Comparison of ENCODE assay signal across 11 cellular contexts in genomic region chr9:87336407-87336806, GRCh38.
DNase-seq lines count a peak whose midpoint lies in the region; ATAC-seq and TF ChIP-seq lines count a peak whose summit lies in the region.
"Had no signal": no experiment of that assay in that cellular context is flagged by ENCODE, and none has a peak within 500 bp of the region (broad histone marks: within the 10 kb centered on the region; RNA-seq: fewer than 3 reads in every experiment).

No MANE protein-coding gene starts in this region.

- ATAC-seq in right lobe of liver (peak; percentile 45 to 59 (median 50)), GM18873 (IDR thresholded peaks at IDR 0.05; ENCODE audit: low FRiP score, unreplicated experiment) (no peak)

- no peaks in the 10 kb centered on the region for H3K9me3 ChIP-seq in right lobe of liver
- H3K9me3 ChIP-seq: colonic mucosa had no signal

- H3K27me3 Mint-ChIP-seq in progenitor cell of endocrine pancreas = peaks cover 9% of the 10 kb centered on the region

- TF ChIP-seq POLR2A in right lobe of liver (IDR thresholded peaks at IDR 0.05) = no peak

- H3K4me1 ChIP-seq in right lobe of liver = peaks cover 0 to 4% (median 2%) of the 10 kb centered on the region in 4 donors
- H3K4me1 ChIP-seq: colonic mucosa had no signal

- POLR2A ChIA-PET in GM10248 (lab: Yijun Ruan, JAX) = no interaction called here

- peak overlapping the region in 1 of 3 donors; percentile 53 for H3K4me3 ChIP-seq in right lobe of liver
- H3K4me3 ChIP-seq: colonic mucosa had no signal

- H3K36me3 Mint-ChIP-seq in progenitor cell of endocrine pancreas (ENCODE audit: insufficient read depth) = no peaks in the 10 kb centered on the region
- H3K36me3 Mint-ChIP-seq: neural progenitor cell had no signal

- CTCF ChIA-PET in GM10248 (lab: Yijun Ruan, JAX) = interaction anchor here (0.6 to 2.4 kb wide), 6 partner anchors 11 to 477 kb away, joined by 3 to 10 read pairs (median 4); no protein-coding TSS in a partner anchor

- TF ChIP-seq CTCF in GM10248 (IDR thresholded peaks at IDR 0.05; ENCODE audit: control extremely low read depth, extremely low read depth, low read depth, missing control alignments) (peak; percentile 39), VCaP (conservative IDR thresholded peaks at IDR 0.05) (no peak), right lobe of liver (IDR thresholded peaks at IDR 0.05) (no peak), progenitor cell of endocrine pancreas (IDR thresholded peaks at IDR 0.05; ENCODE audit: unreplicated experiment) (no peak)

- WGBS in right lobe of liver (ENCODE audit: insufficient coverage, low coverage, low lambda C conversion rate, missing lambda C conversion rate) = 23% methylated on average over 1 of the region's 1 CpG

- no peak overlapping the region for H3K4me3 Mint-ChIP-seq in progenitor cell of endocrine pancreas (ENCODE audit: low read depth)

- no peaks in the 10 kb centered on the region for H3K36me3 ChIP-seq in right lobe of liver
- H3K36me3 ChIP-seq: colonic mucosa, neural progenitor cell, tibial nerve had no signal

- intact Hi-C loops in right lobe of liver (cut with DNase I) = loop anchor here (5.0 to 10.0 kb wide), 2 partner anchors 326 to 328 kb away; no protein-coding TSS in a partner anchor

- no peaks in the 10 kb centered on the region for H3K27me3 ChIP-seq in right lobe of liver
- H3K27me3 ChIP-seq: tibial nerve had no signal

- no peak overlapping the region for H3K27ac Mint-ChIP-seq in progenitor cell of endocrine pancreas
- H3K27ac Mint-ChIP-seq: neural progenitor cell had no signal

- H3K27ac ChIP-seq in VCaP (peak overlapping the region; percentile 72), right lobe of liver (no peak overlapping the region)
- H3K27ac ChIP-seq: colonic mucosa, neural progenitor cell, tibial nerve had no signal

- H3K4me1 Mint-ChIP-seq in progenitor cell of endocrine pancreas (ENCODE audit: low read depth) = peaks cover 16% of the 10 kb centered on the region

- DNase-seq in GM10248 (ENCODE audit: extremely low spot score) (no peak), HuH-7.5 (ENCODE audit: low spot score) (peak; percentile 13), right lobe of liver (no peak), progenitor cell of endocrine pancreas (ENCODE audit: low spot score, unreplicated experiment) (no peak)
- no peak for DNase-seq in NK-92 treated with Interleukin-12 subunit alpha and Interleukin-12 subunit beta, amount 100 ng/mL, for 24 hours (lab: John Stamatoyannopoulos, UW)
- DNase-seq: H9 had no signal

- H3K9me3 Mint-ChIP-seq in progenitor cell of endocrine pancreas (ENCODE audit: low read depth) = peaks cover 7% of the 10 kb centered on the region
